ENCODE assay signal across 9 cellular contexts in genomic region chr15:74869726-74870407, GRCh38. TPM values are rescaled to one million over a fixed set of nuclear protein-coding genes. Genes with fewer than 3 reads are reported as not detected.
DNase-seq lines count a peak whose midpoint lies in the region; ATAC-seq, FAIRE-seq and TF ChIP-seq lines count a peak whose summit lies in the region.
"Had no signal": no experiment of that assay in that cellular context is flagged by ENCODE, and none has a peak within 500 bp of the region (broad histone marks: within the 10 kb centered on the region; RNA-seq: fewer than 3 reads in every experiment).

No MANE protein-coding gene starts in this region.

- peaks cover 74% of the 10 kb centered on the region for H3K4me1 Mint-ChIP-seq in activated CD4-positive, alpha-beta memory T cell treated with anti-CD3 and anti-CD28 coated beads for 36 hours (ENCODE audit: low read depth)

- H3K4me1 ChIP-seq in skeletal muscle tissue (ENCODE audit: control insufficient read depth in 3 of 3, insufficient read depth in 3 of 3, low read length in 3 of 3) (peaks cover 56 to 66% (median 57%) of the 10 kb centered on the region in 3 donors), HAP-1 (peaks cover 34% of the 10 kb centered on the region)

- H3K36me3 Mint-ChIP-seq in activated CD4-positive, alpha-beta memory T cell treated with anti-CD3 and anti-CD28 coated beads for 36 hours, result peaks cover 21% of the 10 kb centered on the region

- peak overlapping the region; percentile 45 for H3K4me3 Mint-ChIP-seq in activated CD4-positive, alpha-beta memory T cell treated with anti-CD3 and anti-CD28 coated beads for 36 hours

- in situ Hi-C loops in GM18951 (cut with MboI; ENCODE audit: low sequenced_read_pairs, unreplicated experiment), result no loop called here
- in situ Hi-C loops in HAP-1 (cut with MboI; ENCODE audit: low sequenced_read_pairs), result no loop called here

- no peaks in the 10 kb centered on the region for H3K9me3 Mint-ChIP-seq in activated CD4-positive, alpha-beta memory T cell treated with anti-CD3 and anti-CD28 coated beads for 36 hours

- CTCF ChIA-PET in activated CD4-positive, alpha-beta memory T cell treated with anti-CD3 and anti-CD28 coated beads for 36 hours (lab: Charles Lee), result interaction anchor here (0.6 to 5.4 kb wide), 16 partner anchors 12 to 231 kb away, joined by 3 to 49 read pairs (median 6); partner anchors contain the start of gene ULK3

- H3K27me3 ChIP-seq in skeletal muscle tissue (ENCODE audit: control insufficient read depth in 3 of 3, insufficient read depth in 3 of 3, low read length in 3 of 3) (no peaks in the 10 kb centered on the region), HAP-1 (ENCODE audit: low read depth) (no peaks in the 10 kb centered on the region)

- peak overlapping the region; percentile 11 to 49 (median 24) for H3K4me3 ChIP-seq in skeletal muscle tissue (ENCODE audit: low read length in 3 of 3)
- no peak overlapping the region for H3K4me3 ChIP-seq in HAP-1

- FAIRE-seq in urothelium cell line (lab: Jason Lieb, UNC), result no peak
- FAIRE-seq: bronchial epithelial cell had no signal

- H3K9ac ChIP-seq in skeletal muscle tissue (ENCODE audit: low read depth in 1 of 3, low read length in 3 of 3), result peak overlapping the region; percentile 35 to 57 (median 45)

- H3K27me3 Mint-ChIP-seq in activated CD4-positive, alpha-beta memory T cell treated with anti-CD3 and anti-CD28 coated beads for 36 hours, result no peaks in the 10 kb centered on the region

- H3K9me3 ChIP-seq in skeletal muscle tissue (ENCODE audit: control insufficient read depth in 3 of 3, low read length in 3 of 3) (no peaks in the 10 kb centered on the region), HAP-1 (peaks cover 2% of the 10 kb centered on the region; the same call in 1 of the 2 replicates)

- DNase-seq in AG20443 (ENCODE audit: low spot score) (peak; percentile 44), Right ventricle myocardium superior (peak; percentile 84), urothelium cell line (ENCODE audit: low spot score) (no peak), HAP-1 (ENCODE audit: low spot score in 2 of 2) (no peak)
- DNase-seq in activated CD4-positive, alpha-beta memory T cell treated with anti-CD3 and anti-CD28 coated beads for 36 hours, result peak; percentile 78

- POLR2A ChIA-PET in activated CD4-positive, alpha-beta memory T cell treated with anti-CD3 and anti-CD28 coated beads for 36 hours (lab: Charles Lee), result interaction anchor here (0.8 to 1.7 kb wide), 11 partner anchors 12 to 329 kb away, joined by 3 to 9 read pairs (median 8); partner anchors contain the start of genes ARID3B, FAM219B, MPI and ULK3

- peak overlapping the region; percentile 91 for H3K27ac Mint-ChIP-seq in activated CD4-positive, alpha-beta memory T cell treated with anti-CD3 and anti-CD28 coated beads for 36 hours

- TF ChIP-seq POLR2A in GM18951 (IDR thresholded peaks at IDR 0.05; ENCODE audit: extremely low read depth, insufficient read depth, insufficient read length), result peak; percentile 46

- intact Hi-C loops in activated CD4-positive, alpha-beta memory T cell treated with anti-CD3 and anti-CD28 coated beads for 36 hours (cut with micrococcal nuclease), result loop anchor here (1.0 to 10.0 kb wide), 4 partner anchors 25 to 582 kb away; partner anchors contain the start of genes C15orf39 and SIN3A
- intact Hi-C loops in Right ventricle myocardium superior (cut with DNase I), result no loop called here

- H3K36me3 ChIP-seq in skeletal muscle tissue (ENCODE audit: control insufficient read depth in 3 of 3, insufficient read depth in 3 of 3, low read length in 3 of 3) (peaks cover 0 to 5% (median 3%) of the 10 kb centered on the region in 3 donors), HAP-1 (replicated peaks) (peaks cover 30% of the 10 kb centered on the region)

- ATAC-seq in HG03442 (IDR thresholded peaks at IDR 0.05; ENCODE audit: unreplicated experiment), result peak; percentile 31
- peak; percentile 43 for ATAC-seq in Right ventricle myocardium superior (ENCODE audit: poor library complexity)

- H3K27ac ChIP-seq in skeletal muscle tissue (ENCODE audit: low read depth, low read length), result peak overlapping the region; percentile 57

RNA-seq across cellular contexts. Expression of gene SCAMP2, which starts 3.3 kb away (rescaled TPM):
- 10 to 100 TPM; 77.6 to 79.5 TPM for total RNA-seq in activated CD4-positive, alpha-beta memory T cell treated with anti-CD3 and anti-CD28 coated beads for 36 hours
- 38.8 TPM for total RNA-seq in Right ventricle myocardium superior
- total RNA-seq in skeletal muscle tissue, result 15.7 TPM

RNA-seq across cellular contexts. Expression of gene MPI, which starts 20.0 kb away (rescaled TPM):
- total RNA-seq in activated CD4-positive, alpha-beta memory T cell treated with anti-CD3 and anti-CD28 coated beads for 36 hours, result 10 to 100 TPM; 56.4 to 60.0 TPM
- total RNA-seq in Right ventricle myocardium superior (53.2 TPM), skeletal muscle tissue (22.4 TPM)

RNA-seq across cellular contexts. Expression of gene ULK3, which starts 26.9 kb away (rescaled TPM):
- total RNA-seq in activated CD4-positive, alpha-beta memory T cell treated with anti-CD3 and anti-CD28 coated beads for 36 hours, result 10 to 100 TPM; 51.4 to 57.6 TPM
- total RNA-seq in Right ventricle myocardium superior (35.8 TPM), skeletal muscle tissue (18.3 TPM)

RNA-seq across cellular contexts. Expression of gene FAM219B, which starts 36.8 kb away (rescaled TPM):
- total RNA-seq in activated CD4-positive, alpha-beta memory T cell treated with anti-CD3 and anti-CD28 coated beads for 36 hours, result 10 to 100 TPM; 63.0 to 70.1 TPM
- 115 TPM for total RNA-seq in Right ventricle myocardium superior
- total RNA-seq in skeletal muscle tissue, result 33.4 TPM

RNA-seq across cellular contexts. Expression of gene CPLX3, which starts 43.4 kb away (rescaled TPM):
- not detected for total RNA-seq in activated CD4-positive, alpha-beta memory T cell treated with anti-CD3 and anti-CD28 coated beads for 36 hours
- 3.6 TPM for total RNA-seq in Right ventricle myocardium superior
- total RNA-seq in skeletal muscle tissue, result not detected
- total RNA-seq: bronchial epithelial cell had no signal

Comparison
In these comparisons a context has a peak if more than half of its experiments do, and no peak if none do; other contexts are left out.
1. DNase-seq: peak in AG20443 (single experiment), activated CD4-positive, alpha-beta memory T cell treated with anti-CD3 and anti-CD28 coated beads for 36 hours (single experiment) and Right ventricle myocardium superior (single experiment); none in urothelium cell line (single experiment) and HAP-1 (0 of 2).